In genomic region chr2:26337298-26337697, GRCh38 we compare ENCODE assay signal across 2 cellular contexts.
A peak's percentile ranks its signal among the peaks of the same experiment; 100 is the strongest.
TF ChIP-seq lines count a peak whose summit lies in the region.

No MANE protein-coding gene starts in this region.

TF ChIP-seq in HepG2, 621 proteins besides CTCF, POLR2A, EP300 and RAD21:
- TF ChIP-seq MAFK (conservative IDR thresholded peaks at IDR 0.05 in 1 of 2, IDR thresholded peaks at IDR 0.05 in 1 of 2; ENCODE audit: low read length in 2 of 2) (peak; percentile 25 to 52; a peak in 1 of 4 replicates), ZC3H4 (CRISPR knock-in tag; IDR thresholded peaks at IDR 0.05; ENCODE audit: borderline replicate concordance) (no peak), ZBTB10 (CRISPR knock-in tag; IDR thresholded peaks at IDR 0.05; ENCODE audit: borderline replicate concordance) (no peak)

TF ChIP-seq in K562, 482 proteins besides CTCF, POLR2A, EP300 and RAD21:
- peak; percentile 27; the same call in 1 of the 2 replicates for TF ChIP-seq MAFF (IDR thresholded peaks at IDR 0.05; ENCODE audit: low read length)
- TF ChIP-seq ZNF778 (CRISPR knock-in tag; IDR thresholded peaks at IDR 0.05), result no peak
- TF ChIP-seq MAFG (tag; conservative IDR thresholded peaks at IDR 0.05), result peak; percentile 19; the same call in 1 of the 2 replicates
- TF ChIP-seq C11orf30 (IDR thresholded peaks at IDR 0.05; ENCODE audit: low read depth), result peak; percentile 62
- TF ChIP-seq MAFK (IDR thresholded peaks at IDR 0.05; ENCODE audit: low read length), result peak; percentile 13; the same call in 1 of the 2 replicates
- peak; percentile 70 for TF ChIP-seq ZNF316 (IDR thresholded peaks at IDR 0.05)
- no peak for TF ChIP-seq SOX6 (IDR thresholded peaks at IDR 0.05)
